In the genomic region with DNA sequence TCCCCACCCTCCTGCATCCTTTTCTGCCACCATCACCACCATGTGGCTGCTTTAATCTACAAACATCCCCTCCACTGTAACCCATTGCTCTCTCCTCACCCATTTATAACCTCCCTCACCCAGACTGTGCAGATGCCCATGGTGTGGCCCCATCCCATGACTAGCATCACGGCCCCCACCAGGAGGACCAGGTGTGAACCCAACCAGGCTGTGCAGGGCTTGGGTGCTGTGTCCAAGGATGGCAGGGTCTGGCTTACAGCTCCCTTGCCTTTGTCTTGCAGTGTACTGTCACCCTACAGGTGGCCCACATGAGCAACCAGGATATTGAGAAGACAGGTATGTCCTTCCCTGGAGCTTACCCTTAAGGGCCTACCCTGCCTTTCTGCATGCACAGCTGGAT, we compare ENCODE assay signal across 1 cellular context.
TF ChIP-seq lines count a peak whose summit lies in the region.

No MANE protein-coding gene starts in this region.

TF ChIP-seq in HepG2, 621 proteins besides CTCF, POLR2A, EP300 and RAD21:
- TF ChIP-seq ZNF30 (CRISPR knock-in tag; IDR thresholded peaks at IDR 0.05) = 0 out of 2 replicates have a peak, but pooled peaks have one; percentile 31
- no peak for TF ChIP-seq PHB2 (IDR thresholded peaks at IDR 0.05; ENCODE audit: partially characterized antibody)
